ENCODE assay signal across 26 cellular contexts in genomic region chr18:76161983-76162382, GRCh38.
"Had no signal": no experiment of that assay in that cellular context is flagged by ENCODE, and none has a peak within 500 bp of the region (broad histone marks: within the 10 kb centered on the region; RNA-seq: fewer than 3 reads in every experiment).

No MANE protein-coding gene starts in this region.

- H3K4me3 ChIP-seq: breast epithelium, colonic mucosa, PC-9 had no signal

- H3K36me3 ChIP-seq: breast epithelium, colonic mucosa had no signal

- H3K4me1 ChIP-seq: breast epithelium, colonic mucosa had no signal

- H3K27ac ChIP-seq: breast epithelium, colonic mucosa, PC-9 had no signal

- H3K4me2 ChIP-seq: PC-9 had no signal

- H3K27me3 ChIP-seq: breast epithelium, colonic mucosa had no signal

- ATAC-seq: activated CD8-positive, alpha-beta T cell treated with anti-CD3 and anti-CD28 coated beads, Interleukin-2, amount 10 ng/mL, durations not matched to agents 7 days and 5 days; T-helper 17 cell; WTC11 had no signal

- H2AFZ ChIP-seq: PC-9 had no signal

- DNase-seq: activated CD4-positive, alpha-beta T cell treated with anti-CD3 and anti-CD28 coated beads for 48 hours; activated CD4-positive, alpha-beta T cell treated with anti-CD3 and anti-CD28 coated beads, Interleukin-2, amount 50 U/mL, for 4 hours; activated CD4-positive, CD25-positive, alpha-beta regulatory T cell treated with anti-CD3 and anti-CD28 coated beads, Interleukin-2, amount 50 U/mL, for 72 hours; activated CD8-positive, alpha-beta memory T cell treated with anti-CD3 and anti-CD28 coated beads, Interleukin-2, amount 50 U/mL, for 48 hours; activated CD8-positive, alpha-beta T cell treated with anti-CD3 and anti-CD28 coated beads, Interleukin-2, amount 10 ng/mL, durations not matched to agents 7 days and 5 days; activated effector memory CD4-positive, alpha-beta T cell treated with Interleukin-2 at 50 U/mL for 16 hours; activated naive CD4-positive, alpha-beta T cell; activated T-cell treated with anti-CD3 and anti-CD28 coated beads, Interleukin-2, amount 50 U/mL, for 1 hour; aorta; caudate nucleus; colonic mucosa; MM.1S; NCI-H1105 treated with DMSO at 0.1 percent for 48 hours; NCI-H1436 treated with DMSO at 0.1 percent for 48 hours; NCI-H187; NCI-H2081; NCI-H446 treated with DMSO at 0.1 percent for 48 hours; NCI-H524 treated with DMSO at 0.1 percent for 48 hours; NCI-H774; NK-92 treated with Interleukin-12 subunit alpha and Interleukin-12 subunit beta, amount 100 ng/mL, for 24 hours; PC-9; SIG-M5; T-helper 17 cell; T-helper 9 cell had no signal

- H3K9me3 ChIP-seq: breast epithelium, colonic mucosa had no signal
